ENCODE assay signal across 2 cellular contexts in genomic region chrX:132489256-132490085, GRCh38.
A peak's percentile ranks its signal among the peaks of the same experiment; 100 is the strongest.
TF ChIP-seq lines count a peak whose summit lies in the region.

No MANE protein-coding gene starts in this region.

TF ChIP-seq in WTC11, 78 proteins besides CTCF, POLR2A, EP300 and RAD21 (continued from another document):
- TF ChIP-seq FOXP4 (CRISPR knock-in tag; IDR thresholded peaks at IDR 0.05) (peak; percentile 37; the same call in 1 of the 2 replicates), ZNF219 (CRISPR knock-in tag; IDR thresholded peaks at IDR 0.05; ENCODE audit: borderline replicate concordance) (no peak), ELF4 (CRISPR knock-in tag; IDR thresholded peaks at IDR 0.05; ENCODE audit: low read depth) (0 out of 2 replicates have a peak, but pooled peaks have one; percentile 25), E2F4 (CRISPR knock-in tag; IDR thresholded peaks at IDR 0.05; ENCODE audit: borderline replicate concordance, low read depth) (0 out of 2 replicates have a peak, but pooled peaks have one; percentile 12), HMGXB4 (CRISPR knock-in tag; IDR thresholded peaks at IDR 0.05) (0 out of 2 replicates have a peak, but pooled peaks have one; percentile 45)

TF ChIP-seq in HepG2, 621 proteins besides CTCF, POLR2A, EP300 and RAD21 (continued from another document):
- TF ChIP-seq, protein P1, sequence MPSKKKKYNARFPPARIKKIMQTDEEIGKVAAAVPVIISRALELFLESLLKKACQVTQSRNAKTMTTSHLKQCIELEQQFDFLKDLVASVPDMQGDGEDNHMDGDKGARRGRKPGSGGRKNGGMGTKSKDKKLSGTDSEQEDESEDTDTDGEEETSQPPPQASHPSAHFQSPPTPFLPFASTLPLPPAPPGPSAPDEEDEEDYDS (CRISPR knock-in tag; IDR thresholded peaks at IDR 0.05) = peak; percentile 28; the same call in 1 of the 2 replicates
- TF ChIP-seq TAF1 (CRISPR knock-in tag; IDR thresholded peaks at IDR 0.05) = peak; percentile 6
- TF ChIP-seq, protein P2, sequence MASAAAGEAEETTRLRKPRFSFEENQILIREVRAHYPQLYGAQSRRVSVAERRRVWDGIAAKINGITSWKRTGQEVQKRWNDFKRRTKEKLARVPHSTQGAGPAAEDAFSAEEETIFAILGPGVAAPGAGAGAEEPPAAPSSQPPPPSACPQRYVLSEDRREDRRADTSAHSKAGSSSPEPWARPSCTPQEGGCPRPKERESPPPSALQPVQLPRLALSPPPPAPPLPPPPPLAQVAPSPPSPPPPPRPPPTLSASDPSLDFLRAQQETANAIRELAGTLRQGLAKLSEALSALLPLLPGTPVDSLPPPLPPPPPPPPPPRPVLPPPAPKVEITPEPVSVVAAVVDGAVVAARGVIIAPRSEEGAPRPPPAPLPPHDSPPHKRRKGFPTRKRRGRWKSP (CRISPR knock-in tag; IDR thresholded peaks at IDR 0.05) = peak; percentile 12; the same call in 1 of the 2 replicates
- TF ChIP-seq, protein P3, sequence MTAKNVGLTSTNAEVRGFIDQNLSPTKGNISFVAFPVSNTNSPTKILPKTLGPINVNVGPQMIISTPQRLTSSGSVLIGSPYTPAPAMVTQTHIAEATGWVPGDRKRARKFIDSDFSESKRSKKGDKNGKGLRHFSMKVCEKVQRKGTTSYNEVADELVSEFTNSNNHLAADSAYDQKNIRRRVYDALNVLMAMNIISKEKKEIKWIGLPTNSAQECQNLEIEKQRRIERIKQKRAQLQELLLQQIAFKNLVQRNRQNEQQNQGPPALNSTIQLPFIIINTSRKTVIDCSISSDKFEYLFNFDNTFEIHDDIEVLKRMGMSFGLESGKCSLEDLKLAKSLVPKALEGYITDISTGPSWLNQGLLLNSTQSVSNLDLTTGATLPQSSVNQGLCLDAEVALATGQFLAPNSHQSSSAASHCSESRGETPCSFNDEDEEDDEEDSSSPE (CRISPR knock-in tag; IDR thresholded peaks at IDR 0.05) = no peak; the same call in 1 of the 2 replicates
- no peak for TF ChIP-seq ZFP1 (CRISPR knock-in tag; IDR thresholded peaks at IDR 0.05)
- TF ChIP-seq KDM1A (CRISPR knock-in tag; IDR thresholded peaks at IDR 0.05) = no peak
- TF ChIP-seq ZNF687 (CRISPR knock-in tag; IDR thresholded peaks at IDR 0.05) = peak; percentile 67
- TF ChIP-seq RBFOX2 (IDR thresholded peaks at IDR 0.05; ENCODE audit: low read depth, low read length) = peak; percentile 95
- TF ChIP-seq ARID4A (CRISPR knock-in tag; IDR thresholded peaks at IDR 0.05; ENCODE audit: borderline replicate concordance) = 0 out of 2 replicates have a peak, but pooled peaks have one; percentile 16
- TF ChIP-seq SALL1 (CRISPR knock-in tag; IDR thresholded peaks at IDR 0.05) = peak; percentile 5; the same call in 1 of the 2 replicates
- no peak for TF ChIP-seq MEIS2 (CRISPR knock-in tag; IDR thresholded peaks at IDR 0.05)
- peak; percentile 35; the same call in 1 of the 2 replicates for TF ChIP-seq PHF8 (CRISPR knock-in tag; IDR thresholded peaks at IDR 0.05)
- 0 out of 2 replicates have a peak, but pooled peaks have one; percentile 20 for TF ChIP-seq MYC (CRISPR knock-in tag; IDR thresholded peaks at IDR 0.05; ENCODE audit: borderline replicate concordance)
- TF ChIP-seq ZFY (CRISPR knock-in tag; IDR thresholded peaks at IDR 0.05) = peak; percentile 52; the same call in 1 of the 2 replicates
- 0 out of 2 replicates have a peak, but pooled peaks have one; percentile 60 for TF ChIP-seq HNRNPL (IDR thresholded peaks at IDR 0.05; ENCODE audit: low read depth, low read length)
- TF ChIP-seq DMAP1 (CRISPR knock-in tag; IDR thresholded peaks at IDR 0.05) = peak; percentile 35; the same call in 1 of the 2 replicates
- TF ChIP-seq SAP130 (CRISPR knock-in tag; IDR thresholded peaks at IDR 0.05; ENCODE audit: low read depth) = peak; percentile 30; the same call in 1 of the 2 replicates
- no peak for TF ChIP-seq ZFP41 (CRISPR knock-in tag; IDR thresholded peaks at IDR 0.05; ENCODE audit: borderline replicate concordance)
- no peak; the same call in 1 of the 2 replicates for TF ChIP-seq PATZ1 (CRISPR knock-in tag; IDR thresholded peaks at IDR 0.05)
- peak; percentile 59; the same call in 1 of the 2 replicates for TF ChIP-seq KAT7 (CRISPR knock-in tag; IDR thresholded peaks at IDR 0.05; ENCODE audit: borderline replicate concordance)
- TF ChIP-seq, protein P4, sequence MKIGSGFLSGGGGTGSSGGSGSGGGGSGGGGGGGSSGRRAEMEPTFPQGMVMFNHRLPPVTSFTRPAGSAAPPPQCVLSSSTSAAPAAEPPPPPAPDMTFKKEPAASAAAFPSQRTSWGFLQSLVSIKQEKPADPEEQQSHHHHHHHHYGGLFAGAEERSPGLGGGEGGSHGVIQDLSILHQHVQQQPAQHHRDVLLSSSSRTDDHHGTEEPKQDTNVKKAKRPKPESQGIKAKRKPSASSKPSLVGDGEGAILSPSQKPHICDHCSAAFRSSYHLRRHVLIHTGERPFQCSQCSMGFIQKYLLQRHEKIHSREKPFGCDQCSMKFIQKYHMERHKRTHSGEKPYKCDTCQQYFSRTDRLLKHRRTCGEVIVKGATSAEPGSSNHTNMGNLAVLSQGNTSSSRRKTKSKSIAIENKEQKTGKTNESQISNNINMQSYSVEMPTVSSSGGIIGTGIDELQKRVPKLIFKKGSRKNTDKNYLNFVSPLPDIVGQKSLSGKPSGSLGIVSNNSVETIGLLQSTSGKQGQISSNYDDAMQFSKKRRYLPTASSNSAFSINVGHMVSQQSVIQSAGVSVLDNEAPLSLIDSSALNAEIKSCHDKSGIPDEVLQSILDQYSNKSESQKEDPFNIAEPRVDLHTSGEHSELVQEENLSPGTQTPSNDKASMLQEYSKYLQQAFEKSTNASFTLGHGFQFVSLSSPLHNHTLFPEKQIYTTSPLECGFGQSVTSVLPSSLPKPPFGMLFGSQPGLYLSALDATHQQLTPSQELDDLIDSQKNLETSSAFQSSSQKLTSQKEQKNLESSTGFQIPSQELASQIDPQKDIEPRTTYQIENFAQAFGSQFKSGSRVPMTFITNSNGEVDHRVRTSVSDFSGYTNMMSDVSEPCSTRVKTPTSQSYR (CRISPR knock-in tag; IDR thresholded peaks at IDR 0.05; ENCODE audit: borderline replicate concordance) = no peak
- TF ChIP-seq RFX1 (IDR thresholded peaks at IDR 0.05) = 0 out of 2 replicates have a peak, but pooled peaks have one; percentile 16
- TF ChIP-seq SYNCRIP (IDR thresholded peaks at IDR 0.05; ENCODE audit: insufficient read depth, low read depth, low read length) = no peak
- TF ChIP-seq YY1 (IDR thresholded peaks at IDR 0.05; ENCODE audit: insufficient read depth, insufficient replicate concordance, low read depth, low read length) = peak; percentile 19
- 0 out of 2 replicates have a peak, but pooled peaks have one; percentile 23 for TF ChIP-seq HES4 (CRISPR knock-in tag; IDR thresholded peaks at IDR 0.05; ENCODE audit: borderline replicate concordance)
- TF ChIP-seq NR1H2 (CRISPR knock-in tag; IDR thresholded peaks at IDR 0.05; ENCODE audit: borderline replicate concordance, low read depth) = no peak
- 0 out of 2 replicates have a peak, but pooled peaks have one; percentile 1 for TF ChIP-seq MED1 (CRISPR knock-in tag; IDR thresholded peaks at IDR 0.05)
- TF ChIP-seq AGO2 (optimal IDR thresholded peaks at IDR 0.05; ENCODE audit: low read depth, low read length) = peak; percentile 99
- peak; percentile 36; the same call in 1 of the 2 replicates for TF ChIP-seq CCDC6 (CRISPR knock-in tag; IDR thresholded peaks at IDR 0.05)
- TF ChIP-seq, protein P5, sequence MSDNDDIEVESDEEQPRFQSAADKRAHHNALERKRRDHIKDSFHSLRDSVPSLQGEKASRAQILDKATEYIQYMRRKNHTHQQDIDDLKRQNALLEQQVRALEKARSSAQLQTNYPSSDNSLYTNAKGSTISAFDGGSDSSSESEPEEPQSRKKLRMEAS (IDR thresholded peaks at IDR 0.05) = peak; percentile 30; the same call in 1 of the 2 replicates
- TF ChIP-seq HMG20B (CRISPR knock-in tag; conservative IDR thresholded peaks at IDR 0.05) = no peak
- TF ChIP-seq DR1 (CRISPR knock-in tag; IDR thresholded peaks at IDR 0.05) = peak; percentile 21; the same call in 1 of the 2 replicates
- TF ChIP-seq ASH2L (IDR thresholded peaks at IDR 0.05; ENCODE audit: insufficient read length, low read depth, low read length) = peak; percentile 58
- no peak for TF ChIP-seq ZNF143 (CRISPR knock-in tag; IDR thresholded peaks at IDR 0.05)
- peak; percentile 58; the same call in 1 of the 2 replicates for TF ChIP-seq POLR2G (IDR thresholded peaks at IDR 0.05; ENCODE audit: low read depth, low read length)
- TF ChIP-seq ZNF530 (CRISPR knock-in tag; IDR thresholded peaks at IDR 0.05; ENCODE audit: low read depth) = no peak
- TF ChIP-seq, protein P6, sequence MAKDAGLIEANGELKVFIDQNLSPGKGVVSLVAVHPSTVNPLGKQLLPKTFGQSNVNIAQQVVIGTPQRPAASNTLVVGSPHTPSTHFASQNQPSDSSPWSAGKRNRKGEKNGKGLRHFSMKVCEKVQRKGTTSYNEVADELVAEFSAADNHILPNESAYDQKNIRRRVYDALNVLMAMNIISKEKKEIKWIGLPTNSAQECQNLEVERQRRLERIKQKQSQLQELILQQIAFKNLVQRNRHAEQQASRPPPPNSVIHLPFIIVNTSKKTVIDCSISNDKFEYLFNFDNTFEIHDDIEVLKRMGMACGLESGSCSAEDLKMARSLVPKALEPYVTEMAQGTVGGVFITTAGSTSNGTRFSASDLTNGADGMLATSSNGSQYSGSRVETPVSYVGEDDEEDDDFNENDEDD (CRISPR knock-in tag; IDR thresholded peaks at IDR 0.05; ENCODE audit: borderline replicate concordance) = 0 out of 2 replicates have a peak, but pooled peaks have one; percentile 17
- TF ChIP-seq ZNF883 (CRISPR knock-in tag; IDR thresholded peaks at IDR 0.05; ENCODE audit: not compliant biosample characterization) = no peak
- TF ChIP-seq KMT2A (CRISPR knock-in tag; IDR thresholded peaks at IDR 0.05) = peak; percentile 10; the same call in 1 of the 2 replicates
- TF ChIP-seq ATF7-NPFF (CRISPR knock-in tag; IDR thresholded peaks at IDR 0.05; ENCODE audit: low read depth) = no peak
